21 cellular contexts compared by ENCODE assay signal in genomic region chr17:50428831-50429424, GRCh38. TPM values are rescaled to one million over a fixed set of nuclear protein-coding genes. Genes with fewer than 3 reads are reported as not detected.
A peak's percentile ranks its signal among the peaks of the same experiment; 100 is the strongest.
DNase-seq lines count a peak whose midpoint lies in the region; ATAC-seq, FAIRE-seq and TF ChIP-seq lines count a peak whose summit lies in the region.
"Had no signal": no experiment of that assay in that cellular context is flagged by ENCODE, and none has a peak within 500 bp of the region (broad histone marks: within the 10 kb centered on the region; RNA-seq: fewer than 3 reads in every experiment).

No MANE protein-coding gene starts in this region.

- no peak for TF ChIP-seq POLR2A in H1 (IDR thresholded peaks at IDR 0.05; ENCODE audit: control extremely low read depth in 1 of 2, low read depth in 2 of 2, low read length in 2 of 2)
- TF ChIP-seq POLR2A in right lobe of liver (IDR thresholded peaks at IDR 0.05), result no peak

- H3K79me1 ChIP-seq in H1 (ENCODE audit: low read depth, low read length), result no peaks in the 10 kb centered on the region

- no peak overlapping the region for H3K4me3 ChIP-seq in H1 (ENCODE audit: extremely low read depth in 1 of 4, insufficient read depth in 2 of 4, low read depth in 3 of 4, low read length in 4 of 4)
- no peak overlapping the region for H3K4me3 ChIP-seq in right lobe of liver
- H3K4me3 ChIP-seq in skeletal muscle tissue (ENCODE audit: low read length in 3 of 3), result peak overlapping the region in 2 of 3 donors; percentile 41 to 42
- no peak overlapping the region for H3K4me3 ChIP-seq in BE2C (ENCODE audit: low read depth, low read length)
- H3K4me3 ChIP-seq: GM23338, SJCRH30, testis had no signal

- no peak overlapping the region for H4K5ac ChIP-seq in H1 (ENCODE audit: insufficient read length, low read depth, low read length)

- no peaks in the 10 kb centered on the region for H3K9me3 Mint-ChIP-seq in naive thymus-derived CD8-positive, alpha-beta T cell
- H3K9me3 Mint-ChIP-seq: activated naive CD8-positive, alpha-beta T cell treated with anti-CD3 and anti-CD28 coated beads, Interleukin-2, amount 10 ng/mL, durations not matched to agents 7 days and 5 days; CD8-positive, alpha-beta T cell; GM23338; natural killer cell treated with Interleukin-12 subunit alpha and Interleukin-12 subunit beta and Interleukin-15 and Interleukin-18, amount 100 ng/mL, for 72 hours had no signal

- peaks cover 11% of the 10 kb centered on the region; the same call in 1 of the 2 replicates for H3K23me2 ChIP-seq in H1 (ENCODE audit: low read depth, low read length)

- no peak for FAIRE-seq in H1 (lab: Jason Lieb, UNC)
- FAIRE-seq: endometrium had no signal

- H3K4me1 Mint-ChIP-seq in naive thymus-derived CD8-positive, alpha-beta T cell, result peaks cover 12 to 32% (median 23%) of the 10 kb centered on the region in 4 donors

- H4K8ac ChIP-seq in H1 (ENCODE audit: extremely low read depth, insufficient read depth, low read length), result peak overlapping the region; percentile 1; the same call in 1 of the 2 replicates

- no peaks in the 10 kb centered on the region for H4K20me1 ChIP-seq in H1 (replicated peaks in 1 of 2; ENCODE audit: control insufficient read depth in 1 of 2, insufficient read depth in 2 of 2, low read length in 2 of 2)

- intact Hi-C loops in right lobe of liver (cut with DNase I), result loop anchor here in 1 of 2 donors (5.0 kb wide), 1 partner anchor 48 kb away; the partner anchor contains the start of gene RSAD1

- TF ChIP-seq CTCF in H1 (IDR thresholded peaks at IDR 0.05; ENCODE audit: control extremely low read depth in 1 of 3, insufficient read depth in 1 of 3, low read depth in 1 of 3, low read length in 3 of 3), result no peak
- no peak for TF ChIP-seq CTCF in right lobe of liver (IDR thresholded peaks at IDR 0.05)
- TF ChIP-seq CTCF in BE2C (IDR thresholded peaks at IDR 0.05; ENCODE audit: low read depth, low read length), result no peak

- H3K4me1 ChIP-seq in H1 (replicated peaks in 1 of 4; ENCODE audit: control insufficient read depth in 3 of 4, insufficient read depth in 4 of 4, low read length in 3 of 4), result peaks cover 6 to 13% (median 10%) of the 10 kb centered on the region in 4 experiments
- peaks cover 0 to 33% (median 14%) of the 10 kb centered on the region in 4 donors for H3K4me1 ChIP-seq in right lobe of liver
- peaks cover 69 to 81% (median 70%) of the 10 kb centered on the region in 3 donors for H3K4me1 ChIP-seq in skeletal muscle tissue (ENCODE audit: control insufficient read depth in 3 of 3, insufficient read depth in 3 of 3, low read length in 3 of 3)
- H3K4me1 ChIP-seq in BE2C, result peaks cover 5% of the 10 kb centered on the region; the same call in 1 of the 2 replicates

- no peaks in the 10 kb centered on the region for H3K79me2 ChIP-seq in H1 (ENCODE audit: control insufficient read depth in 1 of 2, insufficient read depth in 2 of 2, low read length in 2 of 2)

- H3K4me3 Mint-ChIP-seq in naive thymus-derived CD8-positive, alpha-beta T cell, result no peak overlapping the region
- H3K4me3 Mint-ChIP-seq: activated naive CD8-positive, alpha-beta T cell treated with anti-CD3 and anti-CD28 coated beads, Interleukin-2, amount 10 ng/mL, durations not matched to agents 7 days and 5 days; CD8-positive, alpha-beta T cell; GM23338; natural killer cell treated with Interleukin-12 subunit alpha and Interleukin-12 subunit beta and Interleukin-15 and Interleukin-18, amount 100 ng/mL, for 72 hours had no signal

- no peak overlapping the region for H2BK15ac ChIP-seq in H1 (ENCODE audit: low read length)

- H3K27ac ChIP-seq in H1 (ENCODE audit: low read depth, low read length) (no peak overlapping the region), right lobe of liver (peak overlapping the region in 2 of 3 donors; percentile 62 to 71), skeletal muscle tissue (ENCODE audit: low read depth, low read length) (peak overlapping the region; percentile 75)
- H3K27ac ChIP-seq: SJCRH30 had no signal

- H3K9me3 ChIP-seq in H1 (ENCODE audit: insufficient read depth in 2 of 2, low read depth in 1 of 2, low read length in 1 of 2) (no peaks in the 10 kb centered on the region), right lobe of liver (no peaks in the 10 kb centered on the region), skeletal muscle tissue (ENCODE audit: control insufficient read depth in 3 of 3, low read length in 3 of 3) (no peaks in the 10 kb centered on the region), BE2C (no peaks in the 10 kb centered on the region)
- H3K9me3 ChIP-seq: SJCRH30, testis had no signal

- no peak for TF ChIP-seq EP300 in H1 (IDR thresholded peaks at IDR 0.05; ENCODE audit: borderline replicate concordance in 1 of 2, low read depth in 2 of 2, low read length in 2 of 2)

- H3K9ac ChIP-seq in H1 (replicated peaks in 1 of 4; ENCODE audit: extremely low read depth in 1 of 4, low read depth in 3 of 4, low read length in 3 of 4) (no peak overlapping the region; a peak in 1 of 7 replicates), skeletal muscle tissue (ENCODE audit: low read depth in 1 of 3, low read length in 3 of 3) (peak overlapping the region in 2 of 3 donors; percentile 43 to 60)

- CTCF ChIA-PET in H1 (lab: Charles Lee; ENCODE audit: partially characterized antibody) (interaction anchor here (0.6 to 8.3 kb wide), 6 partner anchors 7 to 73 kb away, joined by 3 to 87 read pairs (median 4); partner anchors contain the start of genes LRRC59 and RSAD1), HEK293T (lab: Yijun Ruan, JAX) (interaction anchor here (0.6 to 2.9 kb wide), 5 partner anchors 32 to 117 kb away, joined by 3 to 12 read pairs (median 4); partner anchors contain the start of gene LRRC59)

- H2BK120ac ChIP-seq in H1 (replicated peaks; ENCODE audit: low read depth, low read length), result no peak overlapping the region

- TF ChIP-seq RAD21 in H1 (IDR thresholded peaks at IDR 0.05 in 1 of 2, conservative IDR thresholded peaks at IDR 0.05 in 1 of 2; ENCODE audit: low read depth in 2 of 2, low read length in 2 of 2), result no peak

- H3K36me3 ChIP-seq in H1 (ENCODE audit: control insufficient read depth in 2 of 4, insufficient read depth in 4 of 4, low read length in 3 of 4) (no peaks in the 10 kb centered on the region), right lobe of liver (no peaks in the 10 kb centered on the region), skeletal muscle tissue (ENCODE audit: control insufficient read depth in 3 of 3, insufficient read depth in 3 of 3, low read length in 3 of 3) (peaks cover 0 to 4% (median 1%) of the 10 kb centered on the region in 3 donors), BE2C (no peaks in the 10 kb centered on the region)
- H3K36me3 ChIP-seq: SJCRH30 had no signal

- H2BK5ac ChIP-seq in H1 (ENCODE audit: low read depth, low read length), result no peak overlapping the region

- H3K4ac ChIP-seq in H1 (replicated peaks; ENCODE audit: insufficient read length, low read depth, low read length), result no peak overlapping the region

- no peak overlapping the region for H3K56ac ChIP-seq in H1 (replicated peaks; ENCODE audit: insufficient read length, low read depth, low read length)

- no peaks in the 10 kb centered on the region for H3K27me3 Mint-ChIP-seq in naive thymus-derived CD8-positive, alpha-beta T cell
- H3K27me3 Mint-ChIP-seq: activated naive CD8-positive, alpha-beta T cell treated with anti-CD3 and anti-CD28 coated beads, Interleukin-2, amount 10 ng/mL, durations not matched to agents 7 days and 5 days; natural killer cell treated with Interleukin-12 subunit alpha and Interleukin-12 subunit beta and Interleukin-15 and Interleukin-18, amount 100 ng/mL, for 72 hours had no signal

- H3K18ac ChIP-seq in H1 (ENCODE audit: extremely low read depth, low read length), result no peak overlapping the region

- H3K4me2 ChIP-seq in H1 (ENCODE audit: insufficient read depth in 1 of 2, low read depth in 2 of 2, low read length in 2 of 2), result no peak overlapping the region
- H3K4me2 ChIP-seq: GM23338 had no signal

- H3K27me3 ChIP-seq in H1 (replicated peaks in 1 of 4; ENCODE audit: control insufficient read depth in 3 of 4, extremely low read depth in 1 of 4, insufficient read depth in 3 of 4, low read length in 3 of 4) (peaks cover 0 to 2% (median 0%) of the 10 kb centered on the region in 4 experiments; a peak in 3 of 7 replicates), right lobe of liver (no peaks in the 10 kb centered on the region), skeletal muscle tissue (ENCODE audit: control insufficient read depth in 3 of 3, insufficient read depth in 3 of 3, low read length in 3 of 3) (no peaks in the 10 kb centered on the region), BE2C (no peaks in the 10 kb centered on the region)
- H3K27me3 ChIP-seq: SJCRH30, testis had no signal

- H4K91ac ChIP-seq in H1 (replicated peaks; ENCODE audit: insufficient read length, low read length), result no peak overlapping the region

- peak; percentile 83 for DNase-seq in HuH-7 (ENCODE audit: low spot score)
- no peak for DNase-seq in H1 (ENCODE audit: low read depth in 1 of 2, low spot score in 2 of 2)
- DNase-seq in right lobe of liver, result peak; percentile 52 to 83 (median 73)
- no peak for DNase-seq in activated CD4-positive, alpha-beta T cell treated with anti-CD3 and anti-CD28 coated beads for 48 hours
- DNase-seq in BE2C, result no peak
- DNase-seq in naive thymus-derived CD8-positive, alpha-beta T cell, result no peak
- no peak for DNase-seq in HEK293T (ENCODE audit: extremely low spot score)
- DNase-seq: activated CD4-positive, alpha-beta T cell treated with anti-CD3 and anti-CD28 coated beads for 4 hours; activated naive CD8-positive, alpha-beta T cell treated with anti-CD3 and anti-CD28 coated beads, Interleukin-2, amount 10 ng/mL, durations not matched to agents 7 days and 5 days; CD8-positive, alpha-beta T cell; NCI-H1694; NCI-H446 treated with DMSO at 0.1 percent for 48 hours; SJCRH30; stimulated activated CD4-positive, alpha-beta T cell treated with anti-CD3 and anti-CD28 coated beads, Interleukin-2, amount 100 ng/mL, for 48 hours; T-helper 9 cell; testis had no signal

- POLR2A ChIA-PET in H1 (lab: Charles Lee; ENCODE audit: partially characterized antibody) (interaction anchor here (2.7 kb wide), 1 partner anchor 32 kb away, joined by 9 read pairs; the partner anchor contains the start of gene LRRC59), HEK293T (lab: Yijun Ruan, JAX) (interaction anchor here (1.6 to 1.9 kb wide), 2 partner anchors 14 to 32 kb away, joined by 4 to 5 read pairs; partner anchors contain the start of gene LRRC59)
- POLR2A ChIA-PET in naive thymus-derived CD8-positive, alpha-beta T cell (lab: Charles Lee), result no interaction called here

- ATAC-seq in right lobe of liver, result peak; percentile 66 to 76 (median 66)
- ATAC-seq in naive thymus-derived CD8-positive, alpha-beta T cell, result no peak
- ATAC-seq: CD8-positive, alpha-beta T cell; GM23338; natural killer cell treated with Interleukin-12 subunit alpha and Interleukin-12 subunit beta and Interleukin-15 and Interleukin-18, amount 100 ng/mL, for 72 hours had no signal

- H3K36me3 Mint-ChIP-seq in naive thymus-derived CD8-positive, alpha-beta T cell, result peaks cover 0 to 1% (median 0%) of the 10 kb centered on the region in 3 donors
- H3K36me3 Mint-ChIP-seq: CD8-positive, alpha-beta T cell; natural killer cell treated with Interleukin-12 subunit alpha and Interleukin-12 subunit beta and Interleukin-15 and Interleukin-18, amount 100 ng/mL, for 72 hours had no signal

- no peak overlapping the region for H2AFZ ChIP-seq in H1 (ENCODE audit: low read length)
- H2AFZ ChIP-seq: GM23338 had no signal

- WGBS in H1 (ENCODE audit: extremely low coverage in 1 of 2, insufficient coverage in 1 of 2, insufficient read length in 1 of 2, insufficient replicate concordance in 2 of 2, low coverage in 1 of 2, low lambda C conversion rate in 2 of 2, missing lambda C conversion rate in 1 of 2), 2 experiments, result 91% methylated on average over 7 of the region's 7 CpGs; no CpG with 5 or more reads in 1 of the 2 experiments
- WGBS in right lobe of liver (ENCODE audit: insufficient coverage, low coverage, low lambda C conversion rate, missing lambda C conversion rate), result 36% methylated on average over 7 of the region's 7 CpGs

- no peak overlapping the region for H2BK20ac ChIP-seq in H1 (ENCODE audit: low read length)

- H3K23ac ChIP-seq in H1 (ENCODE audit: insufficient read length), result no peak overlapping the region

- no peak overlapping the region for H2BK12ac ChIP-seq in H1 (ENCODE audit: low read depth, low read length)

- no peak overlapping the region for H3K27ac Mint-ChIP-seq in naive thymus-derived CD8-positive, alpha-beta T cell
- H3K27ac Mint-ChIP-seq: activated naive CD8-positive, alpha-beta T cell treated with anti-CD3 and anti-CD28 coated beads, Interleukin-2, amount 10 ng/mL, durations not matched to agents 7 days and 5 days; CD8-positive, alpha-beta T cell; GM23338; natural killer cell treated with Interleukin-12 subunit alpha and Interleukin-12 subunit beta and Interleukin-15 and Interleukin-18, amount 100 ng/mL, for 72 hours had no signal

- H3K14ac ChIP-seq in H1 (ENCODE audit: insufficient read length), result no peak overlapping the region

- no peak overlapping the region for H2AK5ac ChIP-seq in H1 (ENCODE audit: low read depth, low read length)

RNA-seq across cellular contexts. Expression of gene ACSF2, which starts 2.9 kb away (rescaled TPM):
- 16.1 and 16.3 TPM in 2 replicates for total RNA-seq in H1 (2021; fragmentation: NEBNext Ultra II Directional; extraction: Animal tissue kit (Norgen Biotek cat#: 25700))
- 14.5 and 19.7 TPM in 2 replicates for polyA plus RNA-seq in H1 (2011; rRNA removed)
- 16.9 TPM for polyA plus RNA-seq in H1 (2011; cell fraction: cytosol; rRNA removed)
- polyA plus RNA-seq in H1 (2011; cell fraction: nucleus; rRNA removed), result 63.8 TPM
- polyA plus RNA-seq in H1 (2012, experiment 1 of 2), result 15.8 to 18.7 TPM (median 17.3 TPM) in 4 replicates
- polyA plus RNA-seq in H1 (2012, experiment 2 of 2), result 12.2 TPM
- polyA plus RNA-seq in H1 (2013, experiment 1 of 2), result 20.7 TPM
- 18.9 TPM for polyA plus RNA-seq in H1 (2013, experiment 2 of 2)
- 29.2 and 34.5 TPM in 2 replicates for polyA minus RNA-seq in H1 (2011; rRNA and poly(A)+ RNA removed)
- polyA minus RNA-seq in H1 (2011; cell fraction: cytosol; rRNA and poly(A)+ RNA removed), result 10.1 TPM
- 29.0 TPM for polyA minus RNA-seq in H1 (2011; cell fraction: nucleus; rRNA and poly(A)+ RNA removed)
- total RNA-seq in right lobe of liver (10 to 100 TPM; 25.1 to 60.9 (median 36.9) TPM), skeletal muscle tissue (51.1 TPM)
- polyA plus RNA-seq in BE2C (2012; ENCODE audit: insufficient read depth, insufficient read length, low read depth), result 7.5 TPM
- total RNA-seq in naive thymus-derived CD8-positive, alpha-beta T cell, result 10 to 100 TPM; 22.4 to 25.9 TPM
- 1 to 10 TPM; 1.2 to 2.3 (median 2.1) TPM for polyA plus RNA-seq in naive thymus-derived CD8-positive, alpha-beta T cell

RNA-seq across cellular contexts. Expression of gene LRRC59, which starts 31.6 kb away (rescaled TPM):
- 117 TPM in 2 replicates for total RNA-seq in H1 (2021; fragmentation: NEBNext Ultra II Directional; extraction: Animal tissue kit (Norgen Biotek cat#: 25700))
- 48.3 and 48.7 TPM in 2 replicates for polyA plus RNA-seq in H1 (2011; rRNA removed)
- 58.5 TPM for polyA plus RNA-seq in H1 (2011; cell fraction: cytosol; rRNA removed)
- 43.5 TPM for polyA plus RNA-seq in H1 (2011; cell fraction: nucleus; rRNA removed)
- polyA plus RNA-seq in H1 (2012, experiment 1 of 2), result 94.3 to 100 TPM (median 95.6 TPM) in 4 replicates
- 68.4 TPM for polyA plus RNA-seq in H1 (2012, experiment 2 of 2)
- polyA plus RNA-seq in H1 (2013, experiment 1 of 2), result 66.2 TPM
- polyA plus RNA-seq in H1 (2013, experiment 2 of 2), result 66.4 TPM
- polyA minus RNA-seq in H1 (2011; rRNA and poly(A)+ RNA removed), result 104 and 110 TPM in 2 replicates
- polyA minus RNA-seq in H1 (2011; cell fraction: cytosol; rRNA and poly(A)+ RNA removed), result 39.5 TPM
- polyA minus RNA-seq in H1 (2011; cell fraction: nucleus; rRNA and poly(A)+ RNA removed), result 37.6 TPM
- total RNA-seq in right lobe of liver (100 to 1,000 TPM in 2 of 6 experiments, 10 to 100 TPM in 4; 36.0 to 125 (median 64.0) TPM), skeletal muscle tissue (43.3 TPM)
- 302 TPM for polyA plus RNA-seq in BE2C (2012; ENCODE audit: insufficient read depth, insufficient read length, low read depth)
- 10 to 100 TPM; 25.7 to 27.7 TPM for total RNA-seq in naive thymus-derived CD8-positive, alpha-beta T cell
- polyA plus RNA-seq in naive thymus-derived CD8-positive, alpha-beta T cell, result 10 to 100 TPM; 12.8 to 14.1 (median 13.8) TPM

RNA-seq across cellular contexts. Expression of gene CHAD, which starts 39.8 kb away (rescaled TPM):
- 0.17 TPM in 1 of 2 replicates, not detected in the other for total RNA-seq in H1 (2021; fragmentation: NEBNext Ultra II Directional; extraction: Animal tissue kit (Norgen Biotek cat#: 25700))
- polyA plus RNA-seq in H1 (2011; rRNA removed), result 0.03 and 0.06 TPM in 2 replicates
- not detected for polyA plus RNA-seq in H1 (2011; cell fraction: cytosol; rRNA removed)
- not detected for polyA plus RNA-seq in H1 (2011; cell fraction: nucleus; rRNA removed)
- 0.56 to 0.72 TPM (median 0.66 TPM) in 4 replicates for polyA plus RNA-seq in H1 (2012, experiment 1 of 2)
- 0.12 TPM for polyA plus RNA-seq in H1 (2012, experiment 2 of 2)
- 0.28 TPM for polyA plus RNA-seq in H1 (2013, experiment 1 of 2)
- polyA plus RNA-seq in H1 (2013, experiment 2 of 2), result 0.44 TPM
- not detected in 2 replicates for polyA minus RNA-seq in H1 (2011; rRNA and poly(A)+ RNA removed)
- polyA minus RNA-seq in H1 (2011; cell fraction: cytosol; rRNA and poly(A)+ RNA removed), result not detected
- not detected for polyA minus RNA-seq in H1 (2011; cell fraction: nucleus; rRNA and poly(A)+ RNA removed)
- total RNA-seq in right lobe of liver (10 to 100 TPM in 2 of 6 experiments, 1 to 10 TPM in 4; 1.0 to 11.3 (median 3.8) TPM), skeletal muscle tissue (1.6 TPM)
- polyA plus RNA-seq in BE2C (2012; ENCODE audit: insufficient read depth, insufficient read length, low read depth), result not detected
- total RNA-seq in naive thymus-derived CD8-positive, alpha-beta T cell, result not detected
- not detected for polyA plus RNA-seq in naive thymus-derived CD8-positive, alpha-beta T cell
- total RNA-seq: activated naive CD8-positive, alpha-beta T cell treated with anti-CD3 and anti-CD28 coated beads, Interleukin-2, amount 10 ng/mL, durations not matched to agents 7 days and 5 days; CD8-positive, alpha-beta T cell; cerebellum; GM23338; natural killer cell treated with Interleukin-12 subunit alpha and Interleukin-12 subunit beta and Interleukin-15 and Interleukin-18, amount 100 ng/mL, for 72 hours; SJCRH30 had no signal

RNA-seq across cellular contexts. Expression of gene RSAD1, which starts 49.7 kb away (rescaled TPM):
- total RNA-seq in H1 (2021; fragmentation: NEBNext Ultra II Directional; extraction: Animal tissue kit (Norgen Biotek cat#: 25700)), result 31.3 and 33.5 TPM in 2 replicates
- 17.9 and 21.9 TPM in 2 replicates for polyA plus RNA-seq in H1 (2011; rRNA removed)
- 27.8 TPM for polyA plus RNA-seq in H1 (2011; cell fraction: cytosol; rRNA removed)
- polyA plus RNA-seq in H1 (2011; cell fraction: nucleus; rRNA removed), result 69.5 TPM
- polyA plus RNA-seq in H1 (2012, experiment 1 of 2), result 19.7 to 31.1 TPM (median 26.9 TPM) in 4 replicates
- polyA plus RNA-seq in H1 (2012, experiment 2 of 2), result 14.4 TPM
- 16.6 TPM for polyA plus RNA-seq in H1 (2013, experiment 1 of 2)
- polyA plus RNA-seq in H1 (2013, experiment 2 of 2), result 14.4 TPM
- 18.8 and 19.6 TPM in 2 replicates for polyA minus RNA-seq in H1 (2011; rRNA and poly(A)+ RNA removed)
- polyA minus RNA-seq in H1 (2011; cell fraction: cytosol; rRNA and poly(A)+ RNA removed), result 22.9 TPM
- polyA minus RNA-seq in H1 (2011; cell fraction: nucleus; rRNA and poly(A)+ RNA removed), result 41.0 TPM
- total RNA-seq in right lobe of liver, result 10 to 100 TPM; 17.9 to 26.6 (median 23.4) TPM
- total RNA-seq in skeletal muscle tissue, result 12.0 TPM
- 198 TPM for polyA plus RNA-seq in BE2C (2012; ENCODE audit: insufficient read depth, insufficient read length, low read depth)
- total RNA-seq in naive thymus-derived CD8-positive, alpha-beta T cell, result 10 to 100 TPM; 88.2 to 90.6 TPM
- 10 to 100 TPM; 61.3 to 78.8 (median 64.2) TPM for polyA plus RNA-seq in naive thymus-derived CD8-positive, alpha-beta T cell

RNA-seq across cellular contexts. Expression of gene EME1, which starts 55.9 kb away (rescaled TPM):
- total RNA-seq in H1 (2021; fragmentation: NEBNext Ultra II Directional; extraction: Animal tissue kit (Norgen Biotek cat#: 25700)), result 13.3 and 13.9 TPM in 2 replicates
- polyA plus RNA-seq in H1 (2011; rRNA removed), result 13.9 and 16.3 TPM in 2 replicates
- polyA plus RNA-seq in H1 (2011; cell fraction: cytosol; rRNA removed), result 23.2 TPM
- 62.4 TPM for polyA plus RNA-seq in H1 (2011; cell fraction: nucleus; rRNA removed)
- polyA plus RNA-seq in H1 (2012, experiment 1 of 2), result 19.3 to 29.0 TPM (median 22.2 TPM) in 4 replicates
- polyA plus RNA-seq in H1 (2012, experiment 2 of 2), result 4.9 TPM
- polyA plus RNA-seq in H1 (2013, experiment 1 of 2), result 14.5 TPM
- 12.3 TPM for polyA plus RNA-seq in H1 (2013, experiment 2 of 2)
- polyA minus RNA-seq in H1 (2011; rRNA and poly(A)+ RNA removed), result 16.0 and 17.8 TPM in 2 replicates
- polyA minus RNA-seq in H1 (2011; cell fraction: cytosol; rRNA and poly(A)+ RNA removed), result 12.3 TPM
- polyA minus RNA-seq in H1 (2011; cell fraction: nucleus; rRNA and poly(A)+ RNA removed), result 28.1 TPM
- 1 to 10 TPM in 1 of 6 experiments, under 1 TPM in 3, not detected in 2; 0.12 to 1.3 (median 0.66) TPM for total RNA-seq in right lobe of liver
- total RNA-seq in skeletal muscle tissue, result 2.1 TPM
- 7.6 TPM for polyA plus RNA-seq in BE2C (2012; ENCODE audit: insufficient read depth, insufficient read length, low read depth)
- 1 to 10 TPM; 1.9 to 2.7 TPM for total RNA-seq in naive thymus-derived CD8-positive, alpha-beta T cell
- polyA plus RNA-seq in naive thymus-derived CD8-positive, alpha-beta T cell, result under 1 TPM in 1 of 3 donors, not detected in 2; 0.38 TPM

Comparison
In these comparisons a context has a peak if more than half of its experiments do, and no peak if none do; other contexts are left out.
1. DNase-seq: peak in HuH-7 (single experiment) and right lobe of liver (3 of 3); none in H1 (0 of 2), activated CD4-positive, alpha-beta T cell treated with anti-CD3 and anti-CD28 coated beads for 48 hours (single experiment), BE2C (single experiment), naive thymus-derived CD8-positive, alpha-beta T cell (0 of 10) and HEK293T (single experiment).
2. H3K4me3 ChIP-seq: peak in skeletal muscle tissue (2 of 3); none in H1 (0 of 4), right lobe of liver (0 of 3) and BE2C (single experiment).
3. H3K9ac ChIP-seq: peak in skeletal muscle tissue (2 of 3); none in H1 (0 of 4).
4. ATAC-seq: peak in right lobe of liver (4 of 4); none in naive thymus-derived CD8-positive, alpha-beta T cell (0 of 2).